In genomic region chr13:21344662-21345176, GRCh38 we compare ENCODE assay signal across 8 cellular contexts.
DNase-seq lines count a peak whose midpoint lies in the region; ATAC-seq and TF ChIP-seq lines count a peak whose summit lies in the region.

No MANE protein-coding gene starts in this region.

- H3K27me3 ChIP-seq in GM06990 (replicated peaks; ENCODE audit: control insufficient read depth, insufficient read depth, low read length) = no peaks in the 10 kb centered on the region
- H3K27me3 ChIP-seq in OCI-LY1 (ENCODE audit: insufficient read depth, low read length) = 0 out of 2 replicates have a peak, but pooled peaks cover 15% of the 10 kb centered on the region
- H3K27me3 ChIP-seq in neural progenitor cell = no peaks in the 10 kb centered on the region

- peak overlapping the region; percentile 95 to 96 for H3K27ac Mint-ChIP-seq in effector memory CD8-positive, alpha-beta T cell
- H3K27ac Mint-ChIP-seq in neural progenitor cell = no peak overlapping the region

- no peaks in the 10 kb centered on the region for H4K20me1 ChIP-seq in OCI-LY1 (ENCODE audit: insufficient read depth, low read length)
- no peaks in the 10 kb centered on the region for H4K20me1 ChIP-seq in neural progenitor cell (ENCODE audit: low read depth)

- H3K9ac ChIP-seq in OCI-LY1 (ENCODE audit: low read length) (no peak overlapping the region), neural progenitor cell (no peak overlapping the region)

- H3K9me2 ChIP-seq in OCI-LY1 (ENCODE audit: low read depth, low read length) = no peaks in the 10 kb centered on the region

- H3K4me1 ChIP-seq in OCI-LY1 (ENCODE audit: insufficient read depth, low read length, severe bottlenecking) (peaks cover 8% of the 10 kb centered on the region), neural progenitor cell (no peaks in the 10 kb centered on the region)

- H3K4me3 ChIP-seq in GM06990 (replicated peaks; ENCODE audit: low read depth, low read length) = no peak overlapping the region
- H3K4me3 ChIP-seq in OCI-LY1 (ENCODE audit: low read depth, low read length, poor library complexity, severe bottlenecking) = no peak overlapping the region
- no peak overlapping the region for H3K4me3 ChIP-seq in neural progenitor cell

- DNase-seq in GM06990 (ENCODE audit: extremely low read depth, insufficient read length) = peak; percentile 31
- peak; percentile 14 to 36 (median 32) for DNase-seq in effector memory CD8-positive, alpha-beta T cell
- DNase-seq in neural progenitor cell (ENCODE audit: low spot score) = no peak
- no peak for DNase-seq in AG08396 (ENCODE audit: low spot score)
- DNase-seq in NCI-H1694 treated with DMSO at 0.1 percent for 48 hours (lab: John Stamatoyannopoulos, UW) = no peak
- no peak for DNase-seq in NCI-H2227 treated with DMSO at 0.1 percent for 48 hours (lab: John Stamatoyannopoulos, UW)

- peaks cover 18% of the 10 kb centered on the region in 2 donors for H3K4me1 Mint-ChIP-seq in effector memory CD8-positive, alpha-beta T cell (ENCODE audit: low read depth in 2 of 2)
- H3K4me1 Mint-ChIP-seq in neural progenitor cell = peaks cover 5% of the 10 kb centered on the region

- H3K36me3 ChIP-seq in GM06990 (ENCODE audit: control insufficient read depth, insufficient read depth, low read length) (no peaks in the 10 kb centered on the region), OCI-LY1 (ENCODE audit: insufficient read depth, low read length) (no peaks in the 10 kb centered on the region), neural progenitor cell (no peaks in the 10 kb centered on the region)

- no peaks in the 10 kb centered on the region for H3K27me3 Mint-ChIP-seq in effector memory CD8-positive, alpha-beta T cell
- peaks cover 7% of the 10 kb centered on the region for H3K27me3 Mint-ChIP-seq in neural progenitor cell (ENCODE audit: insufficient read depth, low read depth)

- H2AFZ ChIP-seq in OCI-LY1 (ENCODE audit: low read length) (no peak overlapping the region), neural progenitor cell (replicated peaks) (no peak overlapping the region)

- H3K27ac ChIP-seq in OCI-LY1 (ENCODE audit: low read depth, low read length, poor library complexity, severe bottlenecking) = no peak overlapping the region
- no peak overlapping the region for H3K27ac ChIP-seq in neural progenitor cell

- TF ChIP-seq CTCF in GM06990 (IDR thresholded peaks at IDR 0.05; ENCODE audit: insufficient read depth, low read length, poor library complexity, severe bottlenecking) (no peak), OCI-LY1 (IDR thresholded peaks at IDR 0.05; ENCODE audit: low read length) (no peak), neural progenitor cell (IDR thresholded peaks at IDR 0.05) (no peak)

- peak overlapping the region; percentile 19; the same call in 1 of the 2 replicates for H3K4me2 ChIP-seq in OCI-LY1 (ENCODE audit: low read length)
- no peak overlapping the region for H3K4me2 ChIP-seq in neural progenitor cell

- no peaks in the 10 kb centered on the region for H3F3A ChIP-seq in OCI-LY1 (ENCODE audit: insufficient read depth, low read length)
- no peaks in the 10 kb centered on the region for H3F3A ChIP-seq in neural progenitor cell (ENCODE audit: low read depth)

- ATAC-seq in GM19463 (IDR thresholded peaks at IDR 0.05; ENCODE audit: unreplicated experiment) = peak; percentile 53
- ATAC-seq in effector memory CD8-positive, alpha-beta T cell (replicated peaks) = peak; percentile 86

- H3K9me3 ChIP-seq in OCI-LY1 (ENCODE audit: low read length) (no peaks in the 10 kb centered on the region), neural progenitor cell (ENCODE audit: low read depth) (no peaks in the 10 kb centered on the region)

- H3K4me3 Mint-ChIP-seq in effector memory CD8-positive, alpha-beta T cell = peak overlapping the region; percentile 77 to 82
- no peak overlapping the region for H3K4me3 Mint-ChIP-seq in neural progenitor cell

- H3K36me3 Mint-ChIP-seq in effector memory CD8-positive, alpha-beta T cell (ENCODE audit: insufficient read depth) = peaks cover 10% of the 10 kb centered on the region
- no peaks in the 10 kb centered on the region for H3K36me3 Mint-ChIP-seq in neural progenitor cell

- H3K79me2 ChIP-seq in OCI-LY1 (ENCODE audit: insufficient read depth, low read length) = no peaks in the 10 kb centered on the region
- H3K79me2 ChIP-seq in neural progenitor cell (ENCODE audit: low read depth) = no peaks in the 10 kb centered on the region

- no peaks in the 10 kb centered on the region for H3K9me3 Mint-ChIP-seq in effector memory CD8-positive, alpha-beta T cell
- no peaks in the 10 kb centered on the region for H3K9me3 Mint-ChIP-seq in neural progenitor cell

Comparison
In these comparisons a context has a peak if more than half of its experiments do, and no peak if none do; other contexts are left out.
1. DNase-seq: peak in GM06990 (single experiment) and effector memory CD8-positive, alpha-beta T cell (3 of 3); none in neural progenitor cell (single experiment), AG08396 (single experiment), NCI-H1694 treated with DMSO at 0.1 percent for 48 hours (single experiment) and NCI-H2227 treated with DMSO at 0.1 percent for 48 hours (single experiment).